1 cellular context compared by ENCODE assay signal in the genomic region with DNA sequence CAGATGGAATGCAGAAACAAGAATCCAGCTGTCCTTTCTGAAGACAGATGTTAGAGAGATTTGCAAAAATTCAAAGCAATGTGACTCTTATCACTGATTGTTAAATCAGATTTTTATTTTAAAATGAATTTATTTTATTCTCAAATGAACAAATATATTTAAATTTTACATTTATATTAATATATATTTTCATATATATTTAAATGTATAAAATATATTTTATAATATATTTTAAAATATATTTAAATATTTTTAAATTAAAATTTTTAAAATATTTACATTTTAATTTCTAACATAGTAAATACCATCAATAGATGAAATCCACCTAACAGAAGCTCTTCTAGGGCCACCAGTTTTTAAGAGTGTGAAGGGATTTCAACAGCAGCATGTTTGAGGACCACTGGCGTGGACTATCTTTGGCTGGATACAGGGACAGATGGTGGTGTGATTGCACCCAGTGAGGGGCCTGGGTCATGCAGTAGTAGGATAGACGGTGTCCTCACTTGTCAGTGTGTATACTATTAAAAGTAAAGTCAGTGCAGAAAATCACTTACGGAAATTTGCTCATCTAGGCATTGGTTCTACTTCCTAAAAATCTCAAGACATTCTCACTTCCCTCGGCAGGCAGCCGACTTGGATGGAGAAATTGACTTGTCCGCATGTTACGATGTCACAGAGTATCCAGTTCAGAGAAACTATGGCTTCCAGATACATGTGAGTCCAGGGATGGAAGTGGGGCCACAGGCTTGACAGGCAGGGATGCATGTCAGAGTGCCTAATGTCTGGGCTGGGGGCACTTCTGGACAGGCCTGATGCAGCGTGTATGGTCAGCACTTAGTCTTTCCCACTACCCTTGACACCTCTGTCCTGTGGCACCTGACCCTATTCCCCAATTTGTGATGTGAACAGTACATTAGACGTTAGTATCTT.
TF ChIP-seq lines count a peak whose summit lies in the region.

No MANE protein-coding gene starts in this region.

TF ChIP-seq in HepG2, 621 proteins besides CTCF, POLR2A, EP300 and RAD21:
- no peak for TF ChIP-seq NFRKB (IDR thresholded peaks at IDR 0.05)
- TF ChIP-seq ZIK1 (CRISPR knock-in tag; IDR thresholded peaks at IDR 0.05; ENCODE audit: borderline replicate concordance, low read depth): no peak
- TF ChIP-seq CBFB (CRISPR knock-in tag; IDR thresholded peaks at IDR 0.05): no peak
- TF ChIP-seq ZNF12 (CRISPR knock-in tag; IDR thresholded peaks at IDR 0.05): no peak
- TF ChIP-seq SMC3 (IDR thresholded peaks at IDR 0.05; ENCODE audit: low read length): no peak
- TF ChIP-seq HOXA9 (CRISPR knock-in tag; IDR thresholded peaks at IDR 0.05; ENCODE audit: borderline replicate concordance): no peak
- TF ChIP-seq ZNF614 (CRISPR knock-in tag; IDR thresholded peaks at IDR 0.05; ENCODE audit: borderline replicate concordance): no peak
- no peak for TF ChIP-seq REL (CRISPR knock-in tag; conservative IDR thresholded peaks at IDR 0.05)
- no peak for TF ChIP-seq CBX5 (CRISPR knock-in tag; IDR thresholded peaks at IDR 0.05; ENCODE audit: borderline replicate concordance)
- no peak for TF ChIP-seq ZNF660 (CRISPR knock-in tag; IDR thresholded peaks at IDR 0.05; ENCODE audit: borderline replicate concordance, low read depth)
- no peak for TF ChIP-seq MBD4 (IDR thresholded peaks at IDR 0.05; ENCODE audit: borderline replicate concordance, low read length)
- no peak for TF ChIP-seq ZSCAN9 (CRISPR knock-in tag; IDR thresholded peaks at IDR 0.05; ENCODE audit: borderline replicate concordance)
